9 cellular contexts compared by ENCODE assay signal in genomic region chr6:73798592-73798991, GRCh38.
A peak's percentile ranks its signal among the peaks of the same experiment; 100 is the strongest.
DNase-seq lines count a peak whose midpoint lies in the region; ATAC-seq, FAIRE-seq and TF ChIP-seq lines count a peak whose summit lies in the region.
"Had no signal": no experiment of that assay in that cellular context is flagged by ENCODE, and none has a peak within 500 bp of the region (broad histone marks: within the 10 kb centered on the region; RNA-seq: fewer than 3 reads in every experiment).

No MANE protein-coding gene starts in this region.

- no peak overlapping the region for H4K91ac ChIP-seq in H1 (replicated peaks; ENCODE audit: insufficient read length, low read length)

- intact Hi-C loops in psoas muscle (cut with DNase I) = no loop called here

- H3K36me3 Mint-ChIP-seq in GM23338 (ENCODE audit: low read depth) = no peaks in the 10 kb centered on the region; the same call in 2 of the 3 replicates

- H3K23me2 ChIP-seq in H1 (ENCODE audit: low read depth, low read length) = no peaks in the 10 kb centered on the region

- no peaks in the 10 kb centered on the region for H3K27me3 ChIP-seq in GM23338 (ENCODE audit: insufficient read depth)
- no peaks in the 10 kb centered on the region for H3K27me3 ChIP-seq in KMS-11 (ENCODE audit: insufficient read depth, low read depth)
- no peaks in the 10 kb centered on the region for H3K27me3 ChIP-seq in H1 (replicated peaks in 1 of 4; ENCODE audit: control insufficient read depth in 3 of 4, extremely low read depth in 1 of 4, insufficient read depth in 3 of 4, low read length in 3 of 4)
- H3K27me3 ChIP-seq in psoas muscle (ENCODE audit: insufficient read depth in 3 of 3, low read length in 2 of 3) = no peaks in the 10 kb centered on the region

- H4K5ac ChIP-seq in H1 (ENCODE audit: insufficient read length, low read depth, low read length) = no peak overlapping the region

- POLR2A ChIA-PET in H1 (lab: Charles Lee; ENCODE audit: partially characterized antibody) = no interaction called here

- peak; percentile 57 for FAIRE-seq in H1 (lab: Jason Lieb, UNC)

- no peak overlapping the region for H2BK120ac ChIP-seq in H1 (replicated peaks; ENCODE audit: low read depth, low read length)

- H3K27me3 Mint-ChIP-seq in GM23338 (ENCODE audit: insufficient read depth, low read depth, poor library complexity) = peaks cover 5% of the 10 kb centered on the region

- H2AK5ac ChIP-seq in H1 (ENCODE audit: low read depth, low read length) = no peak overlapping the region

- no peak overlapping the region for H4K8ac ChIP-seq in H1 (ENCODE audit: extremely low read depth, insufficient read depth, low read length)

- H4K20me1 ChIP-seq in GM23338 (replicated peaks; ENCODE audit: insufficient read depth) (no peaks in the 10 kb centered on the region), KMS-11 (ENCODE audit: insufficient read depth) (no peaks in the 10 kb centered on the region), H1 (replicated peaks in 1 of 2; ENCODE audit: control insufficient read depth in 1 of 2, insufficient read depth in 2 of 2, low read length in 2 of 2) (no peaks in the 10 kb centered on the region)

- H3K9me3 Mint-ChIP-seq in GM23338 = no peaks in the 10 kb centered on the region
- H3K9me3 Mint-ChIP-seq: nephron had no signal

- H3K23ac ChIP-seq in H1 (ENCODE audit: insufficient read length) = no peak overlapping the region

- no peak overlapping the region for H3K4me3 Mint-ChIP-seq in GM23338
- H3K4me3 Mint-ChIP-seq: nephron had no signal

- H3K9me3 ChIP-seq in H1 (ENCODE audit: insufficient read depth in 2 of 2, low read depth in 1 of 2, low read length in 1 of 2) = no peaks in the 10 kb centered on the region
- H3K9me3 ChIP-seq in psoas muscle = peaks cover 3% of the 10 kb centered on the region

- no peak for TF ChIP-seq POLR2A in H1 (IDR thresholded peaks at IDR 0.05; ENCODE audit: control extremely low read depth in 1 of 2, low read depth in 2 of 2, low read length in 2 of 2)

- H3F3A ChIP-seq in GM23338 (replicated peaks; ENCODE audit: low read depth) = no peaks in the 10 kb centered on the region

- H3K27ac ChIP-seq in GM23338 (ENCODE audit: low read depth) (no peak overlapping the region), KMS-11 (no peak overlapping the region), H1 (ENCODE audit: low read depth, low read length) (no peak overlapping the region), psoas muscle (no peak overlapping the region)

- H2BK12ac ChIP-seq in H1 (ENCODE audit: low read depth, low read length) = no peak overlapping the region

- H3K4me2 ChIP-seq in GM23338 = no peak overlapping the region
- H3K4me2 ChIP-seq in KMS-11 = no peak overlapping the region
- no peak overlapping the region for H3K4me2 ChIP-seq in H1 (ENCODE audit: insufficient read depth in 1 of 2, low read depth in 2 of 2, low read length in 2 of 2)

- no peaks in the 10 kb centered on the region for H3K4me1 ChIP-seq in GM23338 (ENCODE audit: insufficient read depth)
- H3K4me1 ChIP-seq in KMS-11 (ENCODE audit: low read depth, poor library complexity, severe bottlenecking) = peaks cover 8% of the 10 kb centered on the region
- H3K4me1 ChIP-seq in H1 (replicated peaks in 1 of 4; ENCODE audit: control insufficient read depth in 3 of 4, insufficient read depth in 4 of 4, low read length in 3 of 4) = no peaks in the 10 kb centered on the region
- no peaks in the 10 kb centered on the region for H3K4me1 ChIP-seq in psoas muscle

- no peak overlapping the region for H2BK20ac ChIP-seq in H1 (ENCODE audit: low read length)

- H3K79me2 ChIP-seq in GM23338 (replicated peaks; ENCODE audit: insufficient read depth) = no peaks in the 10 kb centered on the region
- H3K79me2 ChIP-seq in KMS-11 (ENCODE audit: insufficient read depth, low read depth) = no peaks in the 10 kb centered on the region
- no peaks in the 10 kb centered on the region for H3K79me2 ChIP-seq in H1 (ENCODE audit: control insufficient read depth in 1 of 2, insufficient read depth in 2 of 2, low read length in 2 of 2)

- ATAC-seq in GM18498 (IDR thresholded peaks at IDR 0.05; ENCODE audit: unreplicated experiment) = peak; percentile 66
- ATAC-seq in GM23338 = peak; percentile 73
- ATAC-seq in psoas muscle = peak in 3 of 4 donors; percentile 27 to 56 (median 34)

- WGBS in H1 (ENCODE audit: extremely low coverage in 1 of 2, insufficient coverage in 1 of 2, insufficient read length in 1 of 2, insufficient replicate concordance in 2 of 2, low coverage in 1 of 2, low lambda C conversion rate in 2 of 2, missing lambda C conversion rate in 1 of 2), 2 experiments = 75% methylated on average over 2 of the region's 2 CpGs; no CpG with 5 or more reads in 1 of the 2 experiments
- WGBS in psoas muscle, 3 donors = 18 to 33% (median 30%) methylated on average over 2 of the region's 2 CpGs

- peak; percentile 37 to 41; a peak in 3 of 4 replicates for TF ChIP-seq CTCF in GM23338 (conservative IDR thresholded peaks at IDR 0.05; ENCODE audit: low read depth in 2 of 2)
- TF ChIP-seq CTCF in KMS-11 (conservative IDR thresholded peaks at IDR 0.05; ENCODE audit: low read depth, low read length) = 0 out of 2 replicates have a peak, but pooled peaks have one; percentile 21
- peak in 2 of 3 experiments; percentile 34 to 58; a peak in 3 of 4 replicates for TF ChIP-seq CTCF in H1 (IDR thresholded peaks at IDR 0.05; ENCODE audit: control extremely low read depth in 1 of 3, insufficient read depth in 1 of 3, low read depth in 1 of 3, low read length in 3 of 3)
- TF ChIP-seq CTCF in psoas muscle (IDR thresholded peaks at IDR 0.05) = peak; percentile 11

- H3K4ac ChIP-seq in H1 (replicated peaks; ENCODE audit: insufficient read length, low read depth, low read length) = no peak overlapping the region

- H3K9ac ChIP-seq in KMS-11 = no peak overlapping the region
- H3K9ac ChIP-seq in H1 (replicated peaks in 1 of 4; ENCODE audit: extremely low read depth in 1 of 4, low read depth in 3 of 4, low read length in 3 of 4) = no peak overlapping the region

- H3K4me3 ChIP-seq in GM23338 (no peak overlapping the region), KMS-11 (IDR thresholded peaks at IDR 0.05; ENCODE audit: insufficient read depth, low read depth, low read length) (no peak overlapping the region), H1 (ENCODE audit: extremely low read depth in 1 of 4, insufficient read depth in 2 of 4, low read depth in 3 of 4, low read length in 4 of 4) (no peak overlapping the region), psoas muscle (no peak overlapping the region)

- H3K56ac ChIP-seq in H1 (replicated peaks; ENCODE audit: insufficient read length, low read depth, low read length) = no peak overlapping the region

- H3K36me3 ChIP-seq in GM23338 (ENCODE audit: insufficient read depth) (no peaks in the 10 kb centered on the region), KMS-11 (ENCODE audit: insufficient read depth) (no peaks in the 10 kb centered on the region), H1 (ENCODE audit: control insufficient read depth in 2 of 4, insufficient read depth in 4 of 4, low read length in 3 of 4) (no peaks in the 10 kb centered on the region), psoas muscle (ENCODE audit: insufficient read depth in 1 of 2, low read depth in 1 of 2) (no peaks in the 10 kb centered on the region)

- no peak overlapping the region for H2AFZ ChIP-seq in GM23338
- H2AFZ ChIP-seq in KMS-11 (ENCODE audit: low read depth) = no peak overlapping the region
- 0 out of 2 replicates have a peak overlapping the region, but pooled peaks have one; percentile 63 for H2AFZ ChIP-seq in H1 (ENCODE audit: low read length)

- CTCF ChIA-PET in H1 (lab: Charles Lee; ENCODE audit: partially characterized antibody) = interaction anchor here (1.0 to 1.7 kb wide), 2 partner anchors 9 to 59 kb away, joined by 3 to 4 read pairs; no protein-coding TSS in a partner anchor

- no peaks in the 10 kb centered on the region; the same call in 2 of the 3 replicates for H3K4me1 Mint-ChIP-seq in GM23338

- peak; percentile 20 to 32; a peak in 2 of 4 replicates for TF ChIP-seq RAD21 in H1 (IDR thresholded peaks at IDR 0.05 in 1 of 2, conservative IDR thresholded peaks at IDR 0.05 in 1 of 2; ENCODE audit: low read depth in 2 of 2, low read length in 2 of 2)

- H3K9me2 ChIP-seq in GM23338 (ENCODE audit: insufficient read depth) = no peaks in the 10 kb centered on the region

- TF ChIP-seq EP300 in H1 (IDR thresholded peaks at IDR 0.05; ENCODE audit: borderline replicate concordance in 1 of 2, low read depth in 2 of 2, low read length in 2 of 2) = no peak

- H3K14ac ChIP-seq in H1 (ENCODE audit: insufficient read length) = no peak overlapping the region

- no peak overlapping the region; the same call in 1 of the 2 replicates for H3K27ac Mint-ChIP-seq in GM23338
- H3K27ac Mint-ChIP-seq: nephron had no signal

- H3K79me1 ChIP-seq in H1 (ENCODE audit: low read depth, low read length) = no peaks in the 10 kb centered on the region

- H2BK5ac ChIP-seq in H1 (ENCODE audit: low read depth, low read length) = no peak overlapping the region

- H2BK15ac ChIP-seq in H1 (ENCODE audit: low read length) = no peak overlapping the region

- DNase-seq in GM23338 (ENCODE audit: low spot score) (peak; percentile 60), H1 (ENCODE audit: low read depth in 1 of 2, low spot score in 2 of 2) (no peak), psoas muscle (peak in 1 of 2 donors; percentile 27), SIG-M5 (lab: John Stamatoyannopoulos, UW) (no peak), activated gamma-delta T cell treated with Interleukin-2 at 50 U/mL for 16 hours (no peak)
- no peak for DNase-seq in stimulated activated CD4-positive, alpha-beta T cell treated with anti-CD3 and anti-CD28 coated beads, Interleukin-2, amount 100 ng/mL, for 24 hours

- H3K18ac ChIP-seq in H1 (ENCODE audit: extremely low read depth, low read length) = no peak overlapping the region

TF ChIP-seq in H1, 55 proteins besides CTCF, POLR2A, EP300 and RAD21 (continues in another document):
- TF ChIP-seq EGR1 (IDR thresholded peaks at IDR 0.05; ENCODE audit: borderline replicate concordance, low read depth, low read length) = no peak
- no peak for TF ChIP-seq SRF (IDR thresholded peaks at IDR 0.05; ENCODE audit: low read depth, low read length)
- no peak for TF ChIP-seq ZNF274 (IDR thresholded peaks at IDR 0.05; ENCODE audit: borderline replicate concordance, extremely low read depth, low read length)
- TF ChIP-seq E2F6 (IDR thresholded peaks at IDR 0.05) = no peak
